ENCODE assay signal across 16 cellular contexts in genomic region chr3:53478166-53478830, GRCh38. TPM values are rescaled to one million over a fixed set of nuclear protein-coding genes. Genes with fewer than 3 reads are reported as not detected.
DNase-seq lines count a peak whose midpoint lies in the region; ATAC-seq and TF ChIP-seq lines count a peak whose summit lies in the region.
"Had no signal": no experiment of that assay in that cellular context is flagged by ENCODE, and none has a peak within 500 bp of the region (broad histone marks: within the 10 kb centered on the region; RNA-seq: fewer than 3 reads in every experiment).

No MANE protein-coding gene starts in this region.

- CTCF ChIA-PET in WTC11 (lab: Charles Lee), result interaction anchor here (2.4 kb wide), 1 partner anchor 16 kb away, joined by 9 read pairs; the partner anchor contains the start of gene CACNA1D
- CTCF ChIA-PET in activated CD4-positive, alpha-beta memory T cell treated with anti-CD3 and anti-CD28 coated beads, Interleukin-2, amount 10 ng/mL, durations not matched to agents 7 days and 5 days (lab: Charles Lee), result interaction anchor here (0.7 kb wide), 1 partner anchor 460 kb away, joined by 4 read pairs; no protein-coding TSS in a partner anchor

- H3K4me1 Mint-ChIP-seq in WTC11, result peaks cover 4% of the 10 kb centered on the region; the same call in 1 of the 2 replicates
- no peaks in the 10 kb centered on the region for H3K4me1 Mint-ChIP-seq in activated CD4-positive, alpha-beta memory T cell treated with anti-CD3 and anti-CD28 coated beads, Interleukin-2, amount 10 ng/mL, durations not matched to agents 7 days and 5 days
- H3K4me1 Mint-ChIP-seq: immature natural killer cell had no signal

- H3K9me3 Mint-ChIP-seq in WTC11, result peaks cover 10% of the 10 kb centered on the region; the same call in 1 of the 2 replicates
- no peaks in the 10 kb centered on the region for H3K9me3 Mint-ChIP-seq in activated CD4-positive, alpha-beta memory T cell treated with anti-CD3 and anti-CD28 coated beads, Interleukin-2, amount 10 ng/mL, durations not matched to agents 7 days and 5 days
- H3K9me3 Mint-ChIP-seq: immature natural killer cell; T-helper 2 cell treated with Interferon-gamma antibody and Interleukin-4, amounts not matched to agents 5 μg/mL and 100 μg/mL, for 36 hours had no signal

- peaks cover under 1% of the 10 kb centered on the region for H3K27me3 Mint-ChIP-seq in WTC11 (ENCODE audit: low read depth)
- H3K27me3 Mint-ChIP-seq in activated CD4-positive, alpha-beta memory T cell treated with anti-CD3 and anti-CD28 coated beads, Interleukin-2, amount 10 ng/mL, durations not matched to agents 7 days and 5 days, result peaks cover 15% of the 10 kb centered on the region

- POLR2A ChIA-PET in WTC11 (lab: Charles Lee), result interaction anchor here (0.7 kb wide), 1 partner anchor 559 kb away, joined by 3 read pairs; no protein-coding TSS in a partner anchor
- POLR2A ChIA-PET in activated CD4-positive, alpha-beta memory T cell treated with anti-CD3 and anti-CD28 coated beads, Interleukin-2, amount 10 ng/mL, durations not matched to agents 7 days and 5 days (lab: Charles Lee), result no interaction called here

- H3K36me3 Mint-ChIP-seq in WTC11, result no peaks in the 10 kb centered on the region
- no peaks in the 10 kb centered on the region for H3K36me3 Mint-ChIP-seq in activated CD4-positive, alpha-beta memory T cell treated with anti-CD3 and anti-CD28 coated beads, Interleukin-2, amount 10 ng/mL, durations not matched to agents 7 days and 5 days (ENCODE audit: low read depth)
- H3K36me3 Mint-ChIP-seq: immature natural killer cell had no signal

- no peak for TF ChIP-seq CTCF in WTC11 (IDR thresholded peaks at IDR 0.05)

- H3K4me3 Mint-ChIP-seq in WTC11, result no peak overlapping the region
- no peak overlapping the region for H3K4me3 Mint-ChIP-seq in activated CD4-positive, alpha-beta memory T cell treated with anti-CD3 and anti-CD28 coated beads, Interleukin-2, amount 10 ng/mL, durations not matched to agents 7 days and 5 days
- H3K4me3 Mint-ChIP-seq: immature natural killer cell; T-helper 2 cell treated with Interferon-gamma antibody and Interleukin-4, amounts not matched to agents 5 μg/mL and 100 μg/mL, for 36 hours had no signal

- ATAC-seq in WTC11 (no peak), HG02642 (IDR thresholded peaks at IDR 0.05; ENCODE audit: poor library complexity, unreplicated experiment) (no peak)

- H3K27ac Mint-ChIP-seq in WTC11, result no peak overlapping the region
- H3K27ac Mint-ChIP-seq in activated CD4-positive, alpha-beta memory T cell treated with anti-CD3 and anti-CD28 coated beads, Interleukin-2, amount 10 ng/mL, durations not matched to agents 7 days and 5 days, result no peak overlapping the region
- H3K27ac Mint-ChIP-seq: immature natural killer cell; T-helper 2 cell treated with Interferon-gamma antibody and Interleukin-4, amounts not matched to agents 5 μg/mL and 100 μg/mL, for 36 hours had no signal

- DNase-seq in LoVo (ENCODE audit: low spot score) (peak; percentile 60), WTC11 (ENCODE audit: low spot score) (no peak), kidney tubule cell (ENCODE audit: low spot score) (peak; percentile 76), renal cortical epithelial cell (ENCODE audit: low read depth) (peak; percentile 98), CD1c-positive myeloid dendritic cell (ENCODE audit: extremely low spot score) (no peak), NAMALWA (ENCODE audit: low spot score) (no peak)
- no peak for DNase-seq in activated CD4-positive, alpha-beta memory T cell treated with anti-CD3 and anti-CD28 coated beads, Interleukin-2, amount 10 ng/mL, durations not matched to agents 7 days and 5 days
- DNase-seq: activated CD4-positive, alpha-beta T cell treated with anti-CD3 and anti-CD28 coated beads for 1 hour; activated gamma-delta T cell; BE2C; DMS79 treated with DMSO at 0.1 percent for 48 hours; immature natural killer cell; IMR-90; SHP77 had no signal

TF ChIP-seq in WTC11, 78 proteins besides CTCF, POLR2A, EP300 and RAD21:
- TF ChIP-seq NFYB (CRISPR knock-in tag; conservative IDR thresholded peaks at IDR 0.05; ENCODE audit: low read depth), result no peak
- TF ChIP-seq GABPB1 (CRISPR knock-in tag; IDR thresholded peaks at IDR 0.05), result peak; percentile 97
- TF ChIP-seq MAX (CRISPR knock-in tag; IDR thresholded peaks at IDR 0.05), result no peak

RNA-seq across cellular contexts. Expression of gene CACNA1D, which starts 16.1 kb away (rescaled TPM):
- total RNA-seq in WTC11 (2021) (1.8 to 3.6 TPM (median 2.3 TPM) in 3 replicates), renal cortical epithelial cell (0.52 and 1.5 TPM in 2 replicates)
- total RNA-seq in activated CD4-positive, alpha-beta memory T cell treated with anti-CD3 and anti-CD28 coated beads, Interleukin-2, amount 10 ng/mL, durations not matched to agents 7 days and 5 days, result 1 to 10 TPM; 2.5 to 3.2 TPM
- total RNA-seq: IMR-90 had no signal

Comparison
In these comparisons a context has a peak if more than half of its experiments do, and no peak if none do; other contexts are left out.
1. DNase-seq: peak in LoVo (single experiment), kidney tubule cell (single experiment) and renal cortical epithelial cell (single experiment); none in WTC11 (single experiment), activated CD4-positive, alpha-beta memory T cell treated with anti-CD3 and anti-CD28 coated beads, Interleukin-2, amount 10 ng/mL, durations not matched to agents 7 days and 5 days (single experiment), CD1c-positive myeloid dendritic cell (single experiment) and NAMALWA (single experiment).